Comparison of ENCODE assay signal across 26 cellular contexts in the genomic region with DNA sequence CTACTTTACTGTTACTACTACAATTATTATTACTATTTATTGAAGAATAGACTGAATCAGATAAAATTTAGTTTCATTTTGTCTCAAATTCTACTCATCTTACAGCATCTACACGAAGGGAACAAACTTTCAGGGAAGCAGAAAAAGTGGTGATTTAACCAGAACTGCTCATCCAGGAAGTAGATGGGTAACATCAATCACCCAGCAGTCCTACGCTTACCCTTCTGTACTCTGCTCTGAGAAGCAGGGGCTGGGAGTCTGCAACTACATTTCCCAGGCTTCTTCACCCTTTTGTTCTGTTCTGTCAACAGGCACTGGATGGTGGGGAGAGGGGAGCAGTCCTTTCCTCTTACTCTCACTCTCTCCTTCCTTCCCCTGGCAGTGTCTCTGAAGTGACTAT.
"Had no signal": no experiment of that assay in that cellular context is flagged by ENCODE, and none has a peak within 500 bp of the region (broad histone marks: within the 10 kb centered on the region; RNA-seq: fewer than 3 reads in every experiment).

No MANE protein-coding gene starts in this region.

- H3K9me3 ChIP-seq: esophagus muscularis mucosa, pancreas, psoas muscle, sigmoid colon, tibial nerve had no signal

- H3K27me3 ChIP-seq: breast epithelium, esophagus muscularis mucosa, foreskin keratinocyte, heart left ventricle, pancreas, sigmoid colon, tibial nerve had no signal

- H3K27ac ChIP-seq: breast epithelium, esophagus muscularis mucosa, foreskin keratinocyte, heart left ventricle, pancreas, psoas muscle, sigmoid colon, SK-N-MC, tibial nerve had no signal

- H3K4me3 ChIP-seq: breast epithelium, esophagus muscularis mucosa, heart left ventricle, pancreas, psoas muscle, sigmoid colon, SK-N-MC, tibial nerve had no signal

- H3K4me1 Mint-ChIP-seq: neural crest cell; stimulated activated memory B cell treated with anti-CD40 and anti-IgM and Interleukin-4, amounts not matched to agents 10 μg/mL and 1 μg/mL and 100 μg/mL, for 72 hours had no signal

- ATAC-seq: activated CD8-positive, alpha-beta memory T cell treated with anti-CD3 and anti-CD28 coated beads, Interleukin-2, amount 10 ng/mL, durations not matched to agents 7 days and 5 days; foreskin keratinocyte; heart left ventricle; left colon; pancreas; psoas muscle; stimulated activated memory B cell treated with anti-CD40 and anti-IgM and Interleukin-4, amounts not matched to agents 10 μg/mL and 1 μg/mL and 100 μg/mL, for 72 hours had no signal

- H3K27me3 Mint-ChIP-seq: activated CD4-positive, alpha-beta memory T cell treated with anti-CD3 and anti-CD28 coated beads, Interleukin-2, amount 10 ng/mL, durations not matched to agents 7 days and 5 days; activated CD8-positive, alpha-beta memory T cell treated with anti-CD3 and anti-CD28 coated beads, Interleukin-2, amount 10 ng/mL, durations not matched to agents 7 days and 5 days; stimulated activated memory B cell treated with anti-CD40 and anti-IgM and Interleukin-4, amounts not matched to agents 10 μg/mL and 1 μg/mL and 100 μg/mL, for 72 hours had no signal

- H3K4me1 ChIP-seq: breast epithelium, esophagus muscularis mucosa, foreskin keratinocyte, heart left ventricle, pancreas, psoas muscle, sigmoid colon, tibial nerve had no signal

- H3K9me3 Mint-ChIP-seq: immature natural killer cell; stimulated activated memory B cell treated with anti-CD40 and anti-IgM and Interleukin-4, amounts not matched to agents 10 μg/mL and 1 μg/mL and 100 μg/mL, for 72 hours had no signal

- H3K4me3 Mint-ChIP-seq: activated CD4-positive, alpha-beta memory T cell treated with anti-CD3 and anti-CD28 coated beads, Interleukin-2, amount 10 ng/mL, durations not matched to agents 7 days and 5 days; activated CD8-positive, alpha-beta memory T cell treated with anti-CD3 and anti-CD28 coated beads, Interleukin-2, amount 10 ng/mL, durations not matched to agents 7 days and 5 days; immature natural killer cell; neural crest cell; stimulated activated memory B cell treated with anti-CD40 and anti-IgM and Interleukin-4, amounts not matched to agents 10 μg/mL and 1 μg/mL and 100 μg/mL, for 72 hours had no signal

- H3K27ac Mint-ChIP-seq: activated CD4-positive, alpha-beta memory T cell treated with anti-CD3 and anti-CD28 coated beads, Interleukin-2, amount 10 ng/mL, durations not matched to agents 7 days and 5 days; activated CD8-positive, alpha-beta memory T cell treated with anti-CD3 and anti-CD28 coated beads, Interleukin-2, amount 10 ng/mL, durations not matched to agents 7 days and 5 days; stimulated activated memory B cell treated with anti-CD40 and anti-IgM and Interleukin-4, amounts not matched to agents 10 μg/mL and 1 μg/mL and 100 μg/mL, for 72 hours had no signal

- DNase-seq: activated CD4-positive, alpha-beta memory T cell treated with anti-CD3 and anti-CD28 coated beads, Interleukin-2, amount 10 ng/mL, durations not matched to agents 7 days and 5 days; activated CD4-positive, alpha-beta T cell treated with anti-CD3 and anti-CD28 coated beads for 48 hours; activated CD8-positive, alpha-beta memory T cell treated with anti-CD3 and anti-CD28 coated beads, Interleukin-2, amount 10 ng/mL, durations not matched to agents 7 days and 5 days; activated gamma-delta T cell treated with Interleukin-2 at 50 U/mL for 16 hours; central memory CD4-positive, alpha-beta T cell; dermis blood vessel endothelial cell; effector CD4-positive, alpha-beta T cell; foreskin keratinocyte; heart left ventricle; hypothalamus; immature natural killer cell; kidney; left colon; mammary epithelial cell; nucleus accumbens; pancreas; psoas muscle; sigmoid colon; small intestine; stimulated activated CD4-positive, alpha-beta T cell treated with anti-CD3 and anti-CD28 coated beads, Interleukin-4, amount 100 ng/mL, for 24 hours had no signal

- H3K36me3 ChIP-seq: breast epithelium had no signal
